7 cellular contexts compared by ENCODE assay signal in genomic region chr4:45770958-45771357, GRCh38.
"Had no signal": no experiment of that assay in that cellular context is flagged by ENCODE, and none has a peak within 500 bp of the region (broad histone marks: within the 10 kb centered on the region; RNA-seq: fewer than 3 reads in every experiment).

No MANE protein-coding gene starts in this region.

- H3K9ac ChIP-seq: GM23248 had no signal

- H3K27ac ChIP-seq: GM23248 had no signal

- H2AFZ ChIP-seq: GM23248 had no signal

- H3K4me3 ChIP-seq: GM23248, K562 had no signal

- DNase-seq: GM23248, H7, HCEC 1CT, Kasumi-1, KG1 had no signal

- ATAC-seq: K562 had no signal

- FAIRE-seq: HTR-8/SVneo, K562 had no signal
